In genomic region chr2:7456762-7457161, GRCh38 we compare ENCODE assay signal across 17 cellular contexts.
"Had no signal": no experiment of that assay in that cellular context is flagged by ENCODE, and none has a peak within 500 bp of the region (broad histone marks: within the 10 kb centered on the region; RNA-seq: fewer than 3 reads in every experiment).

No MANE protein-coding gene starts in this region.

- H3K4me3 ChIP-seq: coronary artery, lower lobe of right lung, prostate gland, right lobe of liver had no signal

- H3K9me3 Mint-ChIP-seq: immature natural killer cell; stimulated activated effector memory CD8-positive, alpha-beta T cell treated with anti-CD3 and anti-CD28 coated beads, Interleukin-12 subunit alpha, Interleukin-12 subunit beta, amount 100 ng/mL, for 72 hours had no signal

- H3K27ac ChIP-seq: brain microvascular endothelial cell, coronary artery, lower lobe of right lung, prostate gland, right lobe of liver had no signal

- H3K36me3 ChIP-seq: brain microvascular endothelial cell, lower lobe of right lung, prostate gland, right lobe of liver had no signal

- H3K36me3 Mint-ChIP-seq: immature natural killer cell had no signal

- ATAC-seq: activated CD4-positive, alpha-beta T cell treated with anti-CD3 and anti-CD28 coated beads for 36 hours; right lobe of liver; stimulated activated effector memory CD8-positive, alpha-beta T cell treated with anti-CD3 and anti-CD28 coated beads, Interleukin-12 subunit alpha, Interleukin-12 subunit beta, amount 100 ng/mL, for 72 hours had no signal

- H3K27me3 ChIP-seq: brain microvascular endothelial cell, right lobe of liver had no signal

- H3K9me3 ChIP-seq: lower lobe of right lung, prostate gland, right lobe of liver, SK-N-SH had no signal

- H3K4me3 Mint-ChIP-seq: activated CD4-positive, alpha-beta T cell treated with anti-CD3 and anti-CD28 coated beads for 36 hours; activated T-helper 1 cell treated with anti-CD3 and anti-CD28 coated beads, Interleukin-12 subunit alpha, Interleukin-12 subunit beta, Interleukin-2, Interleukin-4 antibody, amounts not matched to agents 30 ng/mL and 10 ng/mL and 1 ng/mL, durations not matched to agents 14 hours and 24 hours and 36 hours; immature natural killer cell; stimulated activated effector memory CD8-positive, alpha-beta T cell treated with anti-CD3 and anti-CD28 coated beads, Interleukin-12 subunit alpha, Interleukin-12 subunit beta, amount 100 ng/mL, for 72 hours; T-helper 2 cell treated with Interferon-gamma antibody and Interleukin-4, amounts not matched to agents 5 μg/mL and 100 μg/mL, for 36 hours had no signal

- H3K27ac Mint-ChIP-seq: activated CD4-positive, alpha-beta T cell treated with anti-CD3 and anti-CD28 coated beads for 36 hours; activated T-helper 1 cell treated with anti-CD3 and anti-CD28 coated beads, Interleukin-12 subunit alpha, Interleukin-12 subunit beta, Interleukin-2, Interleukin-4 antibody, amounts not matched to agents 30 ng/mL and 10 ng/mL and 1 ng/mL, durations not matched to agents 14 hours and 24 hours and 36 hours; immature natural killer cell; stimulated activated effector memory CD8-positive, alpha-beta T cell treated with anti-CD3 and anti-CD28 coated beads, Interleukin-12 subunit alpha, Interleukin-12 subunit beta, amount 100 ng/mL, for 72 hours; T-helper 2 cell treated with Interferon-gamma antibody and Interleukin-4, amounts not matched to agents 5 μg/mL and 100 μg/mL, for 36 hours had no signal

- H3K9ac ChIP-seq: SK-N-SH had no signal

- DNase-seq: activated CD4-positive, alpha-beta T cell treated with anti-CD3 and anti-CD28 coated beads for 36 hours; activated CD4-positive, alpha-beta T cell treated with anti-CD3 and anti-CD28 coated beads, Interleukin-2, amount 50 U/mL, for 48 hours; aorta; brain microvascular endothelial cell; erythroblast; immature natural killer cell; lower lobe of right lung; right lobe of liver; SK-N-SH; small intestine; stimulated activated CD4-positive, alpha-beta T cell treated with anti-CD3 and anti-CD28 coated beads, Interleukin-15, amount 100 ng/mL, for 24 hours; stimulated activated CD4-positive, alpha-beta T cell treated with anti-CD3 and anti-CD28 coated beads, Interleukin-4, amount 100 ng/mL, for 24 hours had no signal

- H3K4me2 ChIP-seq: SK-N-SH had no signal

- H3K4me1 ChIP-seq: lower lobe of right lung, prostate gland, right lobe of liver had no signal

- H3K27me3 Mint-ChIP-seq: activated CD4-positive, alpha-beta T cell treated with anti-CD3 and anti-CD28 coated beads for 36 hours had no signal
